In genomic region chr2:223841436-223842180, GRCh38 we compare ENCODE assay signal across 17 cellular contexts. TPM values are rescaled to one million over a fixed set of nuclear protein-coding genes. Genes with fewer than 3 reads are reported as not detected.
DNase-seq lines count a peak whose midpoint lies in the region; ATAC-seq and TF ChIP-seq lines count a peak whose summit lies in the region.
"Had no signal": no experiment of that assay in that cellular context is flagged by ENCODE, and none has a peak within 500 bp of the region (broad histone marks: within the 10 kb centered on the region; RNA-seq: fewer than 3 reads in every experiment).

No MANE protein-coding gene starts in this region.

- H3K9me3 Mint-ChIP-seq in Calu3 (ENCODE audit: low read depth, unreplicated experiment) (no peaks in the 10 kb centered on the region), naive B cell (no peaks in the 10 kb centered on the region)
- H3K9me3 Mint-ChIP-seq: activated CD8-positive, alpha-beta T cell treated with anti-CD3 and anti-CD28 coated beads for 36 hours had no signal

- H3K27me3 Mint-ChIP-seq in Calu3 (ENCODE audit: unreplicated experiment) = no peaks in the 10 kb centered on the region
- H3K27me3 Mint-ChIP-seq in naive B cell = no peaks in the 10 kb centered on the region

- DNase-seq in Calu3 = no peak
- DNase-seq in RPMI8226 = peak; percentile 41
- DNase-seq in naive B cell = no peak
- DNase-seq in upper lobe of left lung = no peak
- DNase-seq in GF-D8 (lab: John Stamatoyannopoulos, UW) = no peak
- no peak for DNase-seq in substantia nigra (lab: John Stamatoyannopoulos, UW)
- no peak for DNase-seq in NCI-H1436 treated with DMSO at 0.1 percent for 48 hours (lab: John Stamatoyannopoulos, UW)
- DNase-seq: activated CD8-positive, alpha-beta T cell treated with anti-CD3 and anti-CD28 coated beads for 36 hours; cerebellar nuclear complex; mesenchymal stem cell; NCI-H1048; stimulated activated CD4-positive, alpha-beta T cell treated with anti-CD3 and anti-CD28 coated beads, Interleukin-4, amount 100 ng/mL, for 1 hour had no signal

- H3K4me1 Mint-ChIP-seq in Calu3 (ENCODE audit: low read depth, unreplicated experiment) = peaks cover 36% of the 10 kb centered on the region
- H3K4me1 Mint-ChIP-seq in naive B cell = peaks cover 22 to 32% (median 22%) of the 10 kb centered on the region in 3 donors

- TF ChIP-seq POLR2A in upper lobe of left lung (IDR thresholded peaks at IDR 0.05) = no peak

- no peaks in the 10 kb centered on the region for H3K27me3 ChIP-seq in upper lobe of left lung
- H3K27me3 ChIP-seq: neutrophil had no signal

- H3K4me3 Mint-ChIP-seq in Calu3 (ENCODE audit: low read depth, unreplicated experiment) (no peak overlapping the region), naive B cell (peak overlapping the region in 3 of 8 donors; percentile 35 to 59 (median 36))
- H3K4me3 Mint-ChIP-seq: activated CD8-positive, alpha-beta T cell treated with anti-CD3 and anti-CD28 coated beads for 36 hours; type B pancreatic cell had no signal

- H3K9me3 ChIP-seq in upper lobe of left lung = no peaks in the 10 kb centered on the region
- H3K9me3 ChIP-seq: neutrophil had no signal

- peaks cover 4 to 8% (median 4%) of the 10 kb centered on the region in 4 donors for H3K4me1 ChIP-seq in upper lobe of left lung

- no peak overlapping the region for H3K4me3 ChIP-seq in upper lobe of left lung
- H3K4me3 ChIP-seq: SK-N-MC had no signal

- H3K27ac Mint-ChIP-seq in Calu3 (ENCODE audit: unreplicated experiment) (peak overlapping the region; percentile 46), naive B cell (peak overlapping the region; percentile 94 to 96 (median 95))
- H3K27ac Mint-ChIP-seq: activated CD8-positive, alpha-beta T cell treated with anti-CD3 and anti-CD28 coated beads for 36 hours; type B pancreatic cell had no signal

- intact Hi-C loops in Calu3 (cut with micrococcal nuclease; ENCODE audit: unreplicated experiment) = no loop called here

- peaks cover 30% of the 10 kb centered on the region for H3K36me3 Mint-ChIP-seq in Calu3 (ENCODE audit: insufficient read depth, unreplicated experiment)
- H3K36me3 Mint-ChIP-seq in naive B cell = peaks cover 0 to 5% of the 10 kb centered on the region in 2 donors
- H3K36me3 Mint-ChIP-seq: type B pancreatic cell had no signal

- TF ChIP-seq CTCF in Calu3 (IDR thresholded peaks at IDR 0.05; ENCODE audit: unreplicated experiment) (no peak), upper lobe of left lung (IDR thresholded peaks at IDR 0.05) (no peak)

- CTCF ChIA-PET in Calu3 (lab: Charles Lee) = no interaction called here

- TF ChIP-seq EP300 in upper lobe of left lung (IDR thresholded peaks at IDR 0.05) = no peak

- BruUV-seq in Calu3 (replicated peaks; lab: Mats Ljungman, UMichigan) = no TSS peak

- 46 to 65% methylated on average over 3 of the region's 3 CpGs for WGBS in upper lobe of left lung, 2 donors

- H3K27ac ChIP-seq in upper lobe of left lung (peak overlapping the region in 1 of 4 donors; percentile 33), substantia nigra (ENCODE audit: low read depth, low read length, poor library complexity, severe bottlenecking) (no peak overlapping the region)
- H3K27ac ChIP-seq: neutrophil, SK-N-MC had no signal

- ATAC-seq in HG03469 (IDR thresholded peaks at IDR 0.05; ENCODE audit: unreplicated experiment) (peak; percentile 26), naive B cell (ENCODE audit: low read depth in 2 of 2) (no peak), upper lobe of left lung (ENCODE audit: low FRiP score in 2 of 2) (no peak)
- ATAC-seq: activated CD8-positive, alpha-beta T cell treated with anti-CD3 and anti-CD28 coated beads for 36 hours; sciatic nerve had no signal

- H3K36me3 ChIP-seq in upper lobe of left lung = no peaks in the 10 kb centered on the region
- H3K36me3 ChIP-seq: neutrophil had no signal

RNA-seq across cellular contexts. Expression of gene AP1S3, which starts 4.2 kb away (rescaled TPM):
- total RNA-seq in Calu3 (2022) (108 and 119 TPM in 2 replicates), upper lobe of left lung (10 to 100 TPM in 4 of 6 donors, 1 to 10 TPM in 2; 2.1 to 23.2 (median 11.5) TPM)
- 10 to 100 TPM in 3 of 6 donors, 1 to 10 TPM in 3; 7.6 to 17.5 (median 12.2) TPM for polyA plus RNA-seq in naive B cell (ENCODE audit: low read depth in 6 of 6)
